ENCODE assay signal across 18 cellular contexts in genomic region chr21:36945496-36946138, GRCh38. TPM values are rescaled to one million over a fixed set of nuclear protein-coding genes. Genes with fewer than 3 reads are reported as not detected.
A peak's percentile ranks its signal among the peaks of the same experiment; 100 is the strongest.
DNase-seq lines count a peak whose midpoint lies in the region; ATAC-seq and TF ChIP-seq lines count a peak whose summit lies in the region.
"Had no signal": no experiment of that assay in that cellular context is flagged by ENCODE, and none has a peak within 500 bp of the region (broad histone marks: within the 10 kb centered on the region; RNA-seq: fewer than 3 reads in every experiment).

No MANE protein-coding gene starts in this region.

- WGBS in spleen, 5 donors: 84 to 92% (median 90%) methylated on average over 6 of the region's 6 CpGs

- POLR2A ChIA-PET in Caco-2 (lab: Charles Lee): no interaction called here

- DNase-seq in AG20443 (ENCODE audit: low spot score): peak; percentile 33
- DNase-seq in astrocyte of the hippocampus (ENCODE audit: low read depth, low spot score): peak; percentile 21
- peak; percentile 12 for DNase-seq in fibroblast of the aortic adventitia (ENCODE audit: low read depth)
- DNase-seq in spleen: no peak
- DNase-seq in WERI-Rb-1: no peak
- DNase-seq in Caco-2: no peak
- DNase-seq: COR-L47, DMS153, HCEC 1CT, Kasumi-1, NCI-H1105 treated with DMSO at 0.1 percent for 48 hours, NCI-H187, NCI-H345, NCI-H526 treated with DMSO at 0.1 percent for 48 hours, SHP77 treated with DMSO at 0.1 percent for 48 hours had no signal

- no peaks in the 10 kb centered on the region for H3K27me3 Mint-ChIP-seq in Caco-2 (ENCODE audit: insufficient read depth, unreplicated experiment)

- intact Hi-C loops in spleen (cut with DNase I; ENCODE audit: low total_unique reads) (no loop called here), Caco-2 (cut with micrococcal nuclease; ENCODE audit: unreplicated experiment) (no loop called here)

- no peak overlapping the region for H3K4me3 Mint-ChIP-seq in Caco-2 (ENCODE audit: unreplicated experiment)
- H3K4me3 Mint-ChIP-seq: CD14-positive monocyte had no signal

- no peaks in the 10 kb centered on the region for H3K36me3 ChIP-seq in KMS-11 (ENCODE audit: insufficient read depth)
- H3K36me3 ChIP-seq in spleen: peaks cover 0 to 26% (median 7%) of the 10 kb centered on the region in 6 donors
- peaks cover 23% of the 10 kb centered on the region for H3K36me3 ChIP-seq in WERI-Rb-1
- no peaks in the 10 kb centered on the region for H3K36me3 ChIP-seq in Caco-2 (ENCODE audit: control insufficient read depth, insufficient read depth, low read length)

- no peak overlapping the region for H3K27ac Mint-ChIP-seq in Caco-2 (ENCODE audit: unreplicated experiment)
- H3K27ac Mint-ChIP-seq: CD14-positive monocyte had no signal

- no peak overlapping the region for H3K27ac ChIP-seq in KMS-11
- H3K27ac ChIP-seq in spleen: no peak overlapping the region
- H3K27ac ChIP-seq in WERI-Rb-1: no peak overlapping the region

- H3K9me3 ChIP-seq in spleen (peaks cover 0 to 11% (median 3%) of the 10 kb centered on the region in 8 donors), WERI-Rb-1 (ENCODE audit: severe bottlenecking) (no peaks in the 10 kb centered on the region), Caco-2 (no peaks in the 10 kb centered on the region)

- no peak overlapping the region for H2AFZ ChIP-seq in KMS-11 (ENCODE audit: low read depth)

- no peaks in the 10 kb centered on the region for H3K79me2 ChIP-seq in KMS-11 (ENCODE audit: insufficient read depth, low read depth)

- H3K4me1 ChIP-seq in KMS-11 (ENCODE audit: low read depth, poor library complexity, severe bottlenecking) (peaks cover 14% of the 10 kb centered on the region), spleen (no peaks in the 10 kb centered on the region), Caco-2 (no peaks in the 10 kb centered on the region)

- H4K20me1 ChIP-seq in KMS-11 (ENCODE audit: insufficient read depth): no peaks in the 10 kb centered on the region

- no peaks in the 10 kb centered on the region for H3K4me1 Mint-ChIP-seq in Caco-2 (ENCODE audit: low read depth, unreplicated experiment)

- TF ChIP-seq CTCF in KMS-11 (conservative IDR thresholded peaks at IDR 0.05; ENCODE audit: low read depth, low read length) (no peak), fibroblast of the aortic adventitia (IDR thresholded peaks at IDR 0.05; ENCODE audit: insufficient read depth, low read length) (no peak), spleen (IDR thresholded peaks at IDR 0.05 in 8 of 11, conservative IDR thresholded peaks at IDR 0.05 in 3 of 11) (no peak), WERI-Rb-1 (IDR thresholded peaks at IDR 0.05; ENCODE audit: low read depth, low read length) (no peak), Caco-2 (IDR thresholded peaks at IDR 0.05; ENCODE audit: insufficient read depth in 1 of 2, low read depth in 1 of 2, low read length in 1 of 2, severe bottlenecking in 1 of 2, unreplicated experiment in 1 of 2) (no peak)

- BruUV-seq in Caco-2 (replicated peaks; lab: Mats Ljungman, UMichigan): no TSS peak

- CTCF ChIA-PET in Caco-2 (lab: Charles Lee): interaction anchor here (0.6 kb wide), 1 partner anchor 136 kb away, joined by 13 read pairs; no protein-coding TSS in a partner anchor

- no peak for ATAC-seq in GM18511 (IDR thresholded peaks at IDR 0.05; ENCODE audit: unreplicated experiment)

- H3K9me3 Mint-ChIP-seq in Caco-2 (ENCODE audit: unreplicated experiment): no peaks in the 10 kb centered on the region

- TF ChIP-seq POLR2A in spleen (IDR thresholded peaks at IDR 0.05): no peak

- H3K27me3 ChIP-seq in KMS-11 (ENCODE audit: insufficient read depth, low read depth) (no peaks in the 10 kb centered on the region), spleen (replicated peaks in 1 of 7) (no peaks in the 10 kb centered on the region), WERI-Rb-1 (ENCODE audit: insufficient read depth, low read depth, severe bottlenecking) (no peaks in the 10 kb centered on the region), Caco-2 (replicated peaks; ENCODE audit: control insufficient read depth, insufficient read depth, low read length) (no peaks in the 10 kb centered on the region)

- H3K36me3 Mint-ChIP-seq in Caco-2 (ENCODE audit: insufficient read depth, unreplicated experiment): peaks cover 32% of the 10 kb centered on the region

- H3K4me3 ChIP-seq in KMS-11 (IDR thresholded peaks at IDR 0.05; ENCODE audit: insufficient read depth, low read depth, low read length) (no peak overlapping the region), fibroblast of the aortic adventitia (ENCODE audit: low read depth, low read length) (no peak overlapping the region), spleen (no peak overlapping the region), WERI-Rb-1 (ENCODE audit: low read depth, low read length) (no peak overlapping the region), Caco-2 (ENCODE audit: low read depth, low read length) (no peak overlapping the region)

- peak overlapping the region; percentile 14; the same call in 1 of the 2 replicates for H3K4me2 ChIP-seq in KMS-11

- H3K9ac ChIP-seq in KMS-11: no peak overlapping the region

RNA-seq across cellular contexts. Expression of gene HLCS, which starts 20.9 kb away (rescaled TPM):
- total RNA-seq in fibroblast of the aortic adventitia (ENCODE audit: low replicate concordance) (27.6 and 44.3 TPM in 2 replicates), spleen (10 to 100 TPM; 10.1 to 22.8 (median 18.1) TPM), Caco-2 (2022) (21.8 and 26.2 TPM in 2 replicates)
- polyA plus RNA-seq in spleen: 1 to 10 TPM; 1.7 to 2.8 (median 1.8) TPM

Comparison
In these comparisons a context has a peak if more than half of its experiments do, and no peak if none do; other contexts are left out.
1. DNase-seq: peak in AG20443 (single experiment), astrocyte of the hippocampus (single experiment) and fibroblast of the aortic adventitia (single experiment); none in spleen (single experiment), WERI-Rb-1 (single experiment) and Caco-2 (0 of 2).